In the genomic region with DNA sequence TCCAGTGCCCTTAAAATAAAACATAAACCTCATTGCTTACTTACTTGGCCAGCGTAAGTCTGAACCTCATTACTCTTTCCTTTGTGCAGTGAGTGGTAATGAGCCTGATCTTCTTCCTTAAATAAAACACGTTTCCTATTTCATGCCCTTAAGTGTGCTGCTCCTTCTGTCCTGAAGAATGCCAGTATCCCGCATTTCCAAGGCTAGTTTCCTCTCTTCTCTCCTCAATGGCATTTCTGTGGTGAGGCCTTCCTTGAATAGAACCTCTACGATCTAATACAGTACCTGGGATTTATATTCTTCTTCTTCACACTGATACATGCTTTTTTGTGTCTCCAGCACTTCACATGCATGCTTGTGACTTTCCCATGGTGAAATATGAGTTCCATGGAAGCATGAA, we compare ENCODE assay signal across 24 cellular contexts.
"Had no signal": no experiment of that assay in that cellular context is flagged by ENCODE, and none has a peak within 500 bp of the region (broad histone marks: within the 10 kb centered on the region; RNA-seq: fewer than 3 reads in every experiment).

No MANE protein-coding gene starts in this region.

- H3K4me1 ChIP-seq: SJSA1 had no signal

- H3K9me3 ChIP-seq: MG63, SJSA1 had no signal

- FAIRE-seq: HepG2 had no signal

- H3K27me3 ChIP-seq: MG63, SJSA1 had no signal

- DNase-seq: IMR-90, Karpas-422, KG1, MG63, NCI-H1092, NCI-H1105 treated with DMSO at 0.1 percent for 48 hours, NCI-H1417 treated with DMSO at 0.1 percent for 48 hours, NCI-H146, NCI-H1694 treated with DMSO at 0.1 percent for 48 hours, NCI-H1930, NCI-H2081, NCI-H2107, NCI-H226, NCI-H446, NCI-H510A, NCI-H524 treated with DMSO at 0.1 percent for 48 hours, NCI-H774, PC-3, SHP77 had no signal

- ATAC-seq: HepG2, Panc1, PC-3 had no signal

- H3K27ac ChIP-seq: RWPE1, SJSA1, SK-N-MC had no signal

- H3K36me3 ChIP-seq: MG63, SJSA1 had no signal

- H3K4me3 ChIP-seq: MG63, SJSA1, SK-N-MC had no signal
